In genomic region chr12:45695035-45695434, GRCh38 we compare ENCODE assay signal across 22 cellular contexts.
"Had no signal": no experiment of that assay in that cellular context is flagged by ENCODE, and none has a peak within 500 bp of the region (broad histone marks: within the 10 kb centered on the region; RNA-seq: fewer than 3 reads in every experiment).

No MANE protein-coding gene starts in this region.

- H3K4me1 ChIP-seq: esophagus muscularis mucosa, left lung, spleen, upper lobe of left lung had no signal

- H3K9me3 ChIP-seq: esophagus muscularis mucosa had no signal

- FAIRE-seq: bronchial epithelial cell, kidney had no signal

- H3K4me3 ChIP-seq: coronary artery, esophagus muscularis mucosa, heart left ventricle, left lung, lung, spleen, upper lobe of left lung had no signal

- ATAC-seq: activated T-cell treated with anti-CD3 and anti-CD28 coated beads, Interleukin-2, amount 50 U/mL, for 4 hours; heart left ventricle; left lung; naive thymus-derived CD8-positive, alpha-beta T cell; T-helper 17 cell had no signal

- DNase-seq: activated CD4-positive, alpha-beta T cell treated with anti-CD3 and anti-CD28 coated beads for 4 hours; activated CD4-positive, alpha-beta T cell treated with anti-CD3 and anti-CD28 coated beads, Interleukin-2, amount 50 U/mL, for 48 hours; activated CD4-positive, CD25-positive, alpha-beta regulatory T cell; activated CD8-positive, alpha-beta memory T cell treated with anti-CD3 and anti-CD28 coated beads, Interleukin-2, amount 50 U/mL, for 48 hours; activated naive CD4-positive, alpha-beta T cell treated with Interleukin-2 at 50 U/mL for 16 hours; activated naive CD8-positive, alpha-beta T cell treated with anti-CD3 and anti-CD28 coated beads for 36 hours; activated T-cell treated with anti-CD3 and anti-CD28 coated beads, Interleukin-2, amount 50 U/mL, for 4 hours; amniotic stem cell; heart left ventricle; kidney; left lung; naive thymus-derived CD8-positive, alpha-beta T cell; retina; spleen; stimulated activated CD4-positive, alpha-beta T cell treated with anti-CD3 and anti-CD28 coated beads, Interleukin-4, amount 100 ng/mL, for 1 hour; stimulated activated naive CD4-positive, alpha-beta T cell treated with Interleukin-2 at 50 U/mL for 16 hours; T-helper 17 cell; upper lobe of left lung had no signal

- H3K36me3 ChIP-seq: esophagus muscularis mucosa, heart left ventricle, left lung, spleen, upper lobe of left lung had no signal
